ENCODE assay signal across 29 cellular contexts in the genomic region with DNA sequence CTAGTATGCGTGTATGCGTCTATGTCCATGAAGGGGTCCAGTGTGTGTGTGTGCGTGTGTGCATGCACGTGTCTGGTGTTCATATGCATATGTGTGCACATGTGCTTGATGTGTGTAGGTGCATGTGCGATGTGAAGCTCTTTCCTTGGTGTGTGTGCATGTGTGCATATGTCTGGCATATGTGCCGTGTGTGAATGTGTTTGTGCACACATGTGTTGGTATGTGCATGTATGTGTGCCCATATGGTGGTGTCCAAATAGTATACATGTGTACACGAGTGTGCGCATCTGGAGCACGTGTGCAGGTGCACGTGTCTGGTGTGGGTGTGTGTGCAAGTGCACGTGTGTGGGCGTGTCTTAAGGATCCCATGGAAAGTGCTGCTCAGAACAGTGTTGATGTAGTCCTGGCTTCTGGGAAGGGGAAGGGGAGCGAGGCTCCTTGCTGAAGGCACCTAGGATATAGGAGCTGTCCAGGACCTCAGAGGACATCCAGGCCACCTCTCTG. TPM values are rescaled to one million over a fixed set of nuclear protein-coding genes. Genes with fewer than 3 reads are reported as not detected.
"Had no signal": no experiment of that assay in that cellular context is flagged by ENCODE, and none has a peak within 500 bp of the region (broad histone marks: within the 10 kb centered on the region; RNA-seq: fewer than 3 reads in every experiment).

No MANE protein-coding gene starts in this region.

- H3K27me3 ChIP-seq: body of pancreas, cardiac muscle cell, Peyer's patch had no signal

- H3K4me1 ChIP-seq: ascending aorta, Peyer's patch had no signal

- H3K36me3 Mint-ChIP-seq: activated CD4-positive, alpha-beta memory T cell treated with anti-CD3 and anti-CD28 coated beads for 36 hours; activated naive CD4-positive, alpha-beta T cell treated with anti-CD3 and anti-CD28 coated beads, Interleukin-2, amount 50 U/mL, for 72 hours; WTC11 had no signal

- H3K9me3 Mint-ChIP-seq: activated CD4-positive, alpha-beta memory T cell treated with anti-CD3 and anti-CD28 coated beads for 36 hours; activated naive CD4-positive, alpha-beta T cell treated with anti-CD3 and anti-CD28 coated beads, Interleukin-2, amount 50 U/mL, for 72 hours; activated naive CD8-positive, alpha-beta T cell treated with anti-CD3 and anti-CD28 coated beads, Interleukin-2, amount 50 U/mL, for 24 hours; activated T-cell treated with anti-CD3 and anti-CD28 coated beads, Interleukin-2, amount 50 U/mL, for 4 hours; T-helper 1 cell treated with Interleukin-12 subunit alpha and Interleukin-12 subunit beta and Interleukin-4 antibody, amounts not matched to agents 30 μg/mL and 1 μg/mL, for 36 hours; WTC11 had no signal

- H3K4me3 Mint-ChIP-seq: activated CD4-positive, alpha-beta memory T cell treated with anti-CD3 and anti-CD28 coated beads for 36 hours; activated naive CD8-positive, alpha-beta T cell treated with anti-CD3 and anti-CD28 coated beads, Interleukin-2, amount 50 U/mL, for 24 hours; activated T-cell treated with anti-CD3 and anti-CD28 coated beads, Interleukin-2, amount 50 U/mL, for 4 hours; T-helper 1 cell treated with Interleukin-12 subunit alpha and Interleukin-12 subunit beta and Interleukin-4 antibody, amounts not matched to agents 30 μg/mL and 1 μg/mL, for 36 hours; WTC11 had no signal

- H3K9me3 ChIP-seq: ascending aorta, body of pancreas, Peyer's patch had no signal

- DNase-seq: activated CD4-positive, alpha-beta memory T cell treated with anti-CD3 and anti-CD28 coated beads for 36 hours; activated CD4-positive, alpha-beta T cell treated with anti-CD3 and anti-CD28 coated beads for 48 hours; activated CD4-positive, CD25-positive, alpha-beta regulatory T cell treated with anti-CD3 and anti-CD28 coated beads, Interleukin-2, amount 50 U/mL, for 72 hours; activated CD8-positive, alpha-beta memory T cell treated with anti-CD3 and anti-CD28 coated beads for 24 hours; activated effector memory CD4-positive, alpha-beta T cell treated with anti-CD3 and anti-CD28 coated beads, Interleukin-2, amount 50 U/mL, for 16 hours; activated naive CD4-positive, alpha-beta T cell treated with Interleukin-2 at 50 U/mL for 16 hours; activated naive CD8-positive, alpha-beta T cell treated with anti-CD3 and anti-CD28 coated beads, Interleukin-2, amount 50 U/mL, for 24 hours; activated T-cell treated with anti-CD3 and anti-CD28 coated beads, Interleukin-2, amount 50 U/mL, for 4 hours; amniotic stem cell; body of pancreas; NCI-H1092; NCI-H1417; NCI-H1930; NCI-H2107; NCI-H2171 treated with DMSO at 0.1 percent for 48 hours; NCI-H226; NCI-H510A; NCI-H69; NK-92 treated with Interleukin-12 subunit alpha and Interleukin-12 subunit beta, amount 100 ng/mL, for 24 hours; Peyer's patch; SHP77 had no signal

- H3K27ac ChIP-seq: ascending aorta, body of pancreas, cardiac muscle cell, Peyer's patch, RWPE1 had no signal

- H3K27ac Mint-ChIP-seq: activated CD4-positive, alpha-beta memory T cell treated with anti-CD3 and anti-CD28 coated beads for 36 hours; activated naive CD4-positive, alpha-beta T cell treated with anti-CD3 and anti-CD28 coated beads, Interleukin-2, amount 50 U/mL, for 72 hours; activated naive CD8-positive, alpha-beta T cell treated with anti-CD3 and anti-CD28 coated beads, Interleukin-2, amount 50 U/mL, for 24 hours; T-helper 1 cell treated with Interleukin-12 subunit alpha and Interleukin-12 subunit beta and Interleukin-4 antibody, amounts not matched to agents 30 μg/mL and 1 μg/mL, for 36 hours; WTC11 had no signal

- H3K4me3 ChIP-seq: ascending aorta, body of pancreas, cardiac muscle cell, Peyer's patch had no signal

- ATAC-seq: activated naive CD4-positive, alpha-beta T cell treated with anti-CD3 and anti-CD28 coated beads, Interleukin-2, amount 50 U/mL, for 72 hours; activated naive CD8-positive, alpha-beta T cell treated with anti-CD3 and anti-CD28 coated beads, Interleukin-2, amount 50 U/mL, for 24 hours; activated T-cell treated with anti-CD3 and anti-CD28 coated beads, Interleukin-2, amount 50 U/mL, for 4 hours; body of pancreas; WTC11 had no signal

- H3K4me1 Mint-ChIP-seq: activated naive CD8-positive, alpha-beta T cell treated with anti-CD3 and anti-CD28 coated beads, Interleukin-2, amount 50 U/mL, for 24 hours had no signal

- H3K36me3 ChIP-seq: ascending aorta, cardiac muscle cell, Peyer's patch had no signal

RNA-seq across cellular contexts. Expression of a gene that starts 17.0 kb away (rescaled TPM):
- total RNA-seq: MCF 10A, Peyer's patch, SK-MEL-5 had no signal

RNA-seq across cellular contexts. Expression of a gene that starts 45.0 kb away (rescaled TPM):
- total RNA-seq: activated CD4-positive, alpha-beta memory T cell treated with anti-CD3 and anti-CD28 coated beads for 36 hours; activated naive CD4-positive, alpha-beta T cell treated with anti-CD3 and anti-CD28 coated beads, Interleukin-2, amount 50 U/mL, for 72 hours; SK-MEL-5 had no signal

RNA-seq across cellular contexts. Expression of a gene that starts 57.2 kb away (rescaled TPM):
- total RNA-seq: activated CD4-positive, alpha-beta memory T cell treated with anti-CD3 and anti-CD28 coated beads for 36 hours; activated naive CD4-positive, alpha-beta T cell treated with anti-CD3 and anti-CD28 coated beads, Interleukin-2, amount 50 U/mL, for 72 hours; cardiac muscle cell; SK-MEL-5 had no signal
